Comparison of ENCODE assay signal across 27 cellular contexts in the genomic region with DNA sequence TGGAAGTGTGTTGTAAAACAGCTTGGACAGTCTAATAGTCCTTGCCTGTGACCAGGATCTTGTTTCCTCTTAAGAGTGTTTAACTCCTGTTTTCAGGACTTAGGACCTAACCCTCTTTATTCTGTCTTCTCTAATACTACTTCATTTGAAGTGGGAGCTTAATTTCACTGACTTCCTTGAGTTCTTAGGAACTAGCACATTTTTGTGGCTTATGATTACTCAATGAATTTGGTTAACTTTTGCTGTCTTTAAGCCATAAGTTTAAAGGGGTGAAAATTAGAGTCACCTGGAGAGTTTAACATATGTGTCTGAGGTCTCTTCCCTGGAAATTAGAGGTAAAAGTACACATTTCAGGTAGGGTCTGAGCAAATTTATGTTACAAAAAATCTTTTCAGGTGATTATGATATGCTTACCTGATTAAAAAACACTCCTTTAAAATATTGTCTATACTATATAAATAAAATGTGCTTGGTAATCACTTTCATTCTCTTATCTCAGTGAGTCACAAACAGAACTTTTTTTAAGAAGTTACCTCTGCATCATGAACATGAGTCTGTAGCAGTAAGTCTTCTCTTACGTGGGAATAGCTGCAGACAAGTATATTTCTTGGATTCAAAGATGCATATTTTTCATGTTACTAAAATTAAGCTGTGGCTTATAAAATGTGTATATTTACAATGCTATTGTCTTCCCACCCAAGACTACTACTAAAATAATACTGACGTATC. TPM values are rescaled to one million over a fixed set of nuclear protein-coding genes. Genes with fewer than 3 reads are reported as not detected.
DNase-seq lines count a peak whose midpoint lies in the region; ATAC-seq, FAIRE-seq and TF ChIP-seq lines count a peak whose summit lies in the region.
"Had no signal": no experiment of that assay in that cellular context is flagged by ENCODE, and none has a peak within 500 bp of the region (broad histone marks: within the 10 kb centered on the region; RNA-seq: fewer than 3 reads in every experiment).

No MANE protein-coding gene starts in this region.

- H3K36me3 ChIP-seq in BLaER1 treated with 17β-estradiol and CSF1 and Interleukin-3, amounts not matched to agents 10 nM and 100 nM = peaks cover 8 to 41% (median 22%) of the 10 kb centered on the region in 11 experiments; a peak in 16 of 22 replicates
- no peaks in the 10 kb centered on the region for H3K36me3 ChIP-seq in KMS-11 (ENCODE audit: insufficient read depth)
- no peaks in the 10 kb centered on the region for H3K36me3 ChIP-seq in K562 (ENCODE audit: control insufficient read depth, insufficient read depth, low read length)
- peaks cover 0 to 6% of the 10 kb centered on the region in 2 donors for H3K36me3 ChIP-seq in left lung
- H3K36me3 ChIP-seq in heart right ventricle = peaks cover 0 to 26% (median 8%) of the 10 kb centered on the region in 9 donors
- H3K36me3 ChIP-seq: MG63 had no signal

- H3K9me3 ChIP-seq in BLaER1 treated with 17β-estradiol and CSF1 and Interleukin-3, amounts not matched to agents 10 nM and 100 nM (replicated peaks in 1 of 11) = peaks cover 0 to 55% (median 7%) of the 10 kb centered on the region in 11 experiments; a peak in 9 of 22 replicates
- no peaks in the 10 kb centered on the region for H3K9me3 ChIP-seq in K562 (replicated peaks; ENCODE audit: control insufficient read depth, insufficient read depth, low read depth, low read length)
- H3K9me3 ChIP-seq in left lung = no peaks in the 10 kb centered on the region
- no peaks in the 10 kb centered on the region for H3K9me3 ChIP-seq in heart right ventricle
- H3K9me3 ChIP-seq: MG63, sigmoid colon, thyroid gland had no signal

- H3K27ac ChIP-seq in BLaER1 treated with 17β-estradiol and CSF1 and Interleukin-3, amounts not matched to agents 10 nM and 100 nM = peak overlapping the region in 6 of 11 experiments; percentile 7 to 56 (median 50); a peak in 10 of 22 replicates
- H3K27ac ChIP-seq in KMS-11 (no peak overlapping the region), K562 (ENCODE audit: extremely low read depth, low read depth, low read length) (no peak overlapping the region), left lung (no peak overlapping the region), heart right ventricle (no peak overlapping the region)
- H3K27ac ChIP-seq: parathyroid adenoma, sigmoid colon, thyroid gland had no signal

- H3K79me2 ChIP-seq in KMS-11 (ENCODE audit: insufficient read depth, low read depth) (no peaks in the 10 kb centered on the region), K562 (ENCODE audit: control insufficient read depth, insufficient read depth, low read length) (no peaks in the 10 kb centered on the region)
- H3K79me2 ChIP-seq: parathyroid adenoma had no signal

- H3K27me3 ChIP-seq in BLaER1 treated with 17β-estradiol and CSF1 and Interleukin-3, amounts not matched to agents 10 nM and 100 nM = no peaks in the 10 kb centered on the region
- H3K27me3 ChIP-seq in KMS-11 (ENCODE audit: insufficient read depth, low read depth) (no peaks in the 10 kb centered on the region), K562 (ENCODE audit: control insufficient read depth in 2 of 2, insufficient read depth in 2 of 2, low read length in 2 of 2) (no peaks in the 10 kb centered on the region), left lung (no peaks in the 10 kb centered on the region), heart right ventricle (no peaks in the 10 kb centered on the region)
- H3K27me3 ChIP-seq: MG63, sigmoid colon, thyroid gland had no signal

- H2AFZ ChIP-seq in KMS-11 (ENCODE audit: low read depth) (no peak overlapping the region), K562 (ENCODE audit: low read depth, low read length) (no peak overlapping the region)
- H2AFZ ChIP-seq: parathyroid adenoma had no signal

- FAIRE-seq in K562 (lab: Jason Lieb, UNC) = no peak
- FAIRE-seq: frontal cortex had no signal

- 82% methylated on average over 2 of the region's 2 CpGs for WGBS in K562 (ENCODE audit: insufficient coverage, low coverage, missing lambda C conversion rate)
- 95 to 97% methylated on average over 2 of the region's 2 CpGs for WGBS in heart right ventricle, 2 donors

- TF ChIP-seq POLR2A in K562 (conservative IDR thresholded peaks at IDR 0.05) = no peak

- intact Hi-C loops in K562 (cut with micrococcal nuclease) (no loop called here), left lung (cut with DNase I) (no loop called here), heart right ventricle (cut with DNase I) (no loop called here)

- no peak for TF ChIP-seq RAD21 in K562 (CRISPR knock-in tag; conservative IDR thresholded peaks at IDR 0.05 in 1 of 2, IDR thresholded peaks at IDR 0.05 in 1 of 2)

- TF ChIP-seq CTCF in KMS-11 (conservative IDR thresholded peaks at IDR 0.05; ENCODE audit: low read depth, low read length) (no peak), K562 (IDR thresholded peaks at IDR 0.05 in 2 of 3, conservative IDR thresholded peaks at IDR 0.05 in 1 of 3; ENCODE audit: insufficient read depth in 2 of 3, low read depth in 1 of 3, low read length in 3 of 3) (no peak), left lung (IDR thresholded peaks at IDR 0.05) (no peak), heart right ventricle (IDR thresholded peaks at IDR 0.05) (no peak)

- H3K4me3 ChIP-seq in BLaER1 treated with 17β-estradiol and CSF1 and Interleukin-3, amounts not matched to agents 10 nM and 100 nM = no peak overlapping the region
- H3K4me3 ChIP-seq in KMS-11 (IDR thresholded peaks at IDR 0.05; ENCODE audit: insufficient read depth, low read depth, low read length) = no peak overlapping the region
- H3K4me3 ChIP-seq in K562 = no peak overlapping the region
- H3K4me3 ChIP-seq in left lung = no peak overlapping the region
- no peak overlapping the region for H3K4me3 ChIP-seq in heart right ventricle
- H3K4me3 ChIP-seq: MG63, sigmoid colon, thyroid gland had no signal

- TF ChIP-seq EP300 in K562 (IDR thresholded peaks at IDR 0.05; ENCODE audit: low read length) = no peak

- BruUV-seq in K562 (replicated peaks; lab: Mats Ljungman, UMichigan) = no TSS peak

- POLR2A ChIA-PET in K562 (lab: Yijun Ruan, JAX) = interaction anchor here (0.6 kb wide), 1 partner anchor 100 kb away, joined by 3 read pairs; no protein-coding TSS in a partner anchor

- H3K9ac ChIP-seq in BLaER1 treated with 17β-estradiol and CSF1 and Interleukin-3, amounts not matched to agents 10 nM and 100 nM = no peak overlapping the region
- no peak overlapping the region for H3K9ac ChIP-seq in KMS-11
- no peak overlapping the region for H3K9ac ChIP-seq in K562 (ENCODE audit: insufficient read depth in 1 of 2, low read depth in 2 of 2, low read length in 2 of 2)
- H3K9ac ChIP-seq: parathyroid adenoma had no signal

- H4K20me1 ChIP-seq in BLaER1 treated with 17β-estradiol and CSF1 and Interleukin-3, amounts not matched to agents 10 nM and 100 nM = no peaks in the 10 kb centered on the region
- no peaks in the 10 kb centered on the region for H4K20me1 ChIP-seq in KMS-11 (ENCODE audit: insufficient read depth)
- no peaks in the 10 kb centered on the region for H4K20me1 ChIP-seq in K562 (replicated peaks; ENCODE audit: control insufficient read depth, insufficient read depth, low read length)

- no peak for ATAC-seq in K562
- peak; percentile 78 for ATAC-seq in left lung
- no peak for ATAC-seq in GM18867 (IDR thresholded peaks at IDR 0.05; ENCODE audit: unreplicated experiment)
- ATAC-seq in heart right ventricle = no peak
- ATAC-seq: activated CD4-positive, alpha-beta T cell treated with anti-CD3 and anti-CD28 coated beads for 36 hours; natural killer cell treated with Interleukin-12 subunit alpha and Interleukin-12 subunit beta and Interleukin-15 and Interleukin-18, amount 100 ng/mL, for 72 hours; stimulated activated naive CD8-positive, alpha-beta T cell treated with anti-CD3 and anti-CD28 coated beads, Interleukin-15, amount 100 ng/mL, for 72 hours had no signal

- CTCF ChIA-PET in K562 (lab: Yijun Ruan, JAX; ENCODE audit: low intra/inter-chr PET ratio) = no interaction called here

- DNase-seq in K562 (ENCODE audit: extremely low read depth in 1 of 4, low spot score in 3 of 4) (no peak), left lung (no peak), DMS153 (lab: John Stamatoyannopoulos, UW) (no peak), iPS-NIHi11 (ENCODE audit: low spot score) (no peak), heart right ventricle (no peak)
- DNase-seq: activated CD4-positive, alpha-beta T cell treated with anti-CD3 and anti-CD28 coated beads for 36 hours; activated naive CD4-positive, alpha-beta T cell treated with anti-CD3 and anti-CD28 coated beads for 36 hours; activated T-cell treated with anti-CD3 and anti-CD28 coated beads, Interleukin-2, amount 50 U/mL, for 48 hours; amygdala; CD4-positive, alpha-beta T cell; DMS 273 treated with DMSO at 0.1 percent for 48 hours; GOT3; hippocampal formation; islet precursor cell; MG63; NCI-H1694; NCI-H2171; sigmoid colon; stimulated activated CD4-positive, alpha-beta T cell treated with anti-CD3 and anti-CD28 coated beads, Interleukin-15, amount 100 ng/mL, for 24 hours; stimulated activated naive CD8-positive, alpha-beta T cell treated with anti-CD3 and anti-CD28 coated beads, Interleukin-15, amount 100 ng/mL, for 72 hours; thyroid gland had no signal

- peaks cover 11 to 54% (median 32%) of the 10 kb centered on the region in 10 experiments; a peak in 18 of 20 replicates for H3K4me1 ChIP-seq in BLaER1 treated with 17β-estradiol and CSF1 and Interleukin-3, amounts not matched to agents 10 nM and 100 nM
- H3K4me1 ChIP-seq in KMS-11 (ENCODE audit: low read depth, poor library complexity, severe bottlenecking) (peaks cover 15% of the 10 kb centered on the region), K562 (replicated peaks in 1 of 2; ENCODE audit: control insufficient read depth in 2 of 2, insufficient read depth in 2 of 2, low read length in 2 of 2) (no peaks in the 10 kb centered on the region), left lung (no peaks in the 10 kb centered on the region), heart right ventricle (peaks cover 0 to 4% (median 0%) of the 10 kb centered on the region in 9 donors)
- H3K4me1 ChIP-seq: parathyroid adenoma, sigmoid colon, thyroid gland had no signal

- no peaks in the 10 kb centered on the region for H3K9me1 ChIP-seq in K562 (ENCODE audit: control insufficient read depth, insufficient read depth, low read length)

- H3K4me2 ChIP-seq in BLaER1 treated with 17β-estradiol and CSF1 and Interleukin-3, amounts not matched to agents 10 nM and 100 nM = peak overlapping the region in 8 of 11 experiments; percentile 8 to 60 (median 37); a peak in 10 of 22 replicates
- H3K4me2 ChIP-seq in KMS-11 (peak overlapping the region; percentile 2; the same call in 1 of the 2 replicates), K562 (ENCODE audit: insufficient read depth, low read length) (no peak overlapping the region)

- in situ Hi-C loops in K562 (cut with MboI) = no loop called here

RNA-seq across cellular contexts. Expression of gene ATP9B, which starts 52.7 kb away (rescaled TPM):
- total RNA-seq in K562 (2011; cell fraction: chromatin; rRNA removed; ENCODE audit: low replicate concordance) = 65.7 and 133 TPM in 2 replicates
- 34.5 and 46.6 TPM in 2 replicates for total RNA-seq in K562 (2011; cell fraction: nucleolus; rRNA removed)
- 49.6 and 76.0 TPM in 2 replicates for total RNA-seq in K562 (2011; cell fraction: nucleoplasm; rRNA removed)
- total RNA-seq in K562 (2014; rRNA removed) = 8.8 and 9.1 TPM in 2 replicates
- 8.2 and 11.6 TPM in 2 replicates for total RNA-seq in K562 (2014; rRNA removed; fragmentation: Illumina TruSeq; extraction: Trizol)
- 7.9 and 9.5 TPM in 2 replicates for total RNA-seq in K562 (2015; rRNA removed; fragmentation: Illumina TruSeq; extraction: Trizol)
- 9.8 and 13.2 TPM in 2 replicates for total RNA-seq in K562 (2021)
- polyA plus RNA-seq in K562 (2011; rRNA removed) = 9.8 and 10.7 TPM in 2 replicates
- 12.4 and 12.6 TPM in 2 replicates for polyA plus RNA-seq in K562 (2011; cell fraction: cytosol; rRNA removed)
- 18.4 and 20.5 TPM in 2 replicates for polyA plus RNA-seq in K562 (2011; cell fraction: nucleus; rRNA removed)
- 5.1 and 9.3 TPM in 2 replicates for polyA plus RNA-seq in K562 (2012)
- 7.1 TPM in 2 replicates for polyA plus RNA-seq in K562 (2014; fragmentation: Illumina TruSeq; extraction: Trizol)
- under 1 TPM; 0.66 TPM for polyA plus RNA-seq in K562 (2014; fragmentation: Nextera tagmentation; extraction: Ambion mirVana)
- polyA plus RNA-seq in K562 (2014; rRNA removed) = 7.7 and 8.4 TPM in 2 replicates
- polyA minus RNA-seq in K562 (2011; rRNA and poly(A)+ RNA removed) = 42.6 and 44.4 TPM in 2 replicates
- polyA minus RNA-seq in K562 (2011; cell fraction: cytosol; rRNA and poly(A)+ RNA removed) = 15.1 and 22.8 TPM in 2 replicates
- polyA minus RNA-seq in K562 (2011; cell fraction: nucleus; rRNA and poly(A)+ RNA removed) = 45.0 and 65.4 TPM in 2 replicates
- total RNA-seq in left lung = 10 to 100 TPM; 29.2 to 37.8 TPM
- 10 to 100 TPM; 10.5 to 19.7 (median 15.5) TPM for total RNA-seq in heart right ventricle
- 1 to 10 TPM; 6.7 to 8.5 TPM for polyA plus RNA-seq in heart right ventricle

Comparison
In these comparisons a context has a peak if more than half of its experiments do, and no peak if none do; other contexts are left out.
1. H3K27ac ChIP-seq: peak in BLaER1 treated with 17β-estradiol and CSF1 and Interleukin-3, amounts not matched to agents 10 nM and 100 nM (6 of 11); none in KMS-11 (single experiment), K562 (single experiment), left lung (0 of 2) and heart right ventricle (0 of 10).